In genomic region chr3:171157286-171157685, GRCh38 we compare ENCODE assay signal across 13 cellular contexts.
DNase-seq lines count a peak whose midpoint lies in the region; TF ChIP-seq lines count a peak whose summit lies in the region.
"Had no signal": no experiment of that assay in that cellular context is flagged by ENCODE, and none has a peak within 500 bp of the region (broad histone marks: within the 10 kb centered on the region; RNA-seq: fewer than 3 reads in every experiment).

No MANE protein-coding gene starts in this region.

- no peak for TF ChIP-seq EP300 in stomach (IDR thresholded peaks at IDR 0.05)

- no peak overlapping the region for H3K27ac ChIP-seq in stomach
- H3K27ac ChIP-seq: cardiac muscle cell, epithelial cell of prostate, GM23248 had no signal

- no peak overlapping the region for H3K4me3 ChIP-seq in stomach
- H3K4me3 ChIP-seq: cardiac muscle cell, GM23248 had no signal

- TF ChIP-seq CTCF in stomach (IDR thresholded peaks at IDR 0.05) = no peak

- intact Hi-C loops in stomach (cut with DNase I; ENCODE audit: low total_unique reads) = no loop called here

- no peaks in the 10 kb centered on the region for H3K27me3 ChIP-seq in stomach
- H3K27me3 ChIP-seq: cardiac muscle cell had no signal

- no peak for TF ChIP-seq POLR2A in stomach (IDR thresholded peaks at IDR 0.05)

- WGBS in stomach, 5 donors = 69 to 83% (median 82%) methylated on average over 14 of the region's 14 CpGs

- peaks cover 0 to 61% (median 45%) of the 10 kb centered on the region in 4 donors for H3K36me3 ChIP-seq in stomach

- no peaks in the 10 kb centered on the region for H3K9me3 ChIP-seq in stomach

- DNase-seq in RPMI8226 (peak; percentile 16), ecto neural progenitor cell (ENCODE audit: low spot score) (peak; percentile 61), medulla oblongata (ENCODE audit: extremely low spot score) (peak; percentile 61), superior temporal gyrus (ENCODE audit: extremely low spot score) (peak; percentile 71), NCI-H2107 treated with DMSO at 0.1 percent for 48 hours (lab: John Stamatoyannopoulos, UW; ENCODE audit: unreplicated experiment) (no peak), NCI-H128 (lab: John Stamatoyannopoulos, UW; ENCODE audit: unreplicated experiment) (no peak), stomach (no peak)
- DNase-seq: activated naive CD4-positive, alpha-beta T cell treated with anti-CD3 and anti-CD28 coated beads, Interleukin-2, amount 10 ng/mL, durations not matched to agents 7 days and 5 days; CD4-positive, alpha-beta memory T cell; GM23248; Kasumi-1 had no signal

- H3K4me1 ChIP-seq in stomach = peaks cover 0 to 9% (median 0%) of the 10 kb centered on the region in 4 donors

Comparison
In these comparisons a context has a peak if more than half of its experiments do, and no peak if none do; other contexts are left out.
1. DNase-seq: peak in RPMI8226 (single experiment), ecto neural progenitor cell (single experiment), medulla oblongata (single experiment) and superior temporal gyrus (single experiment); none in NCI-H2107 treated with DMSO at 0.1 percent for 48 hours (single experiment), NCI-H128 (single experiment) and stomach (single experiment).